In genomic region chr5:27845248-27845647, GRCh38 we compare ENCODE assay signal across 25 cellular contexts.
"Had no signal": no experiment of that assay in that cellular context is flagged by ENCODE, and none has a peak within 500 bp of the region (broad histone marks: within the 10 kb centered on the region; RNA-seq: fewer than 3 reads in every experiment).

No MANE protein-coding gene starts in this region.

- H3K27me3 ChIP-seq: body of pancreas, cardiac muscle cell, esophagus squamous epithelium, heart right ventricle, left lung, neural progenitor cell, ovary, right atrium auricular region, suprapubic skin, tibial nerve, uterus had no signal

- H3K27ac ChIP-seq: body of pancreas, cardiac muscle cell, esophagus squamous epithelium, heart right ventricle, left lung, neural progenitor cell, ovary, prostate gland, right atrium auricular region, suprapubic skin, tibial nerve, uterus had no signal

- H3K4me3 ChIP-seq: body of pancreas, cardiac muscle cell, esophagus squamous epithelium, heart right ventricle, left lung, lung, neural progenitor cell, ovary, prostate gland, right atrium auricular region, suprapubic skin, tibial nerve, uterus had no signal

- H3K9me3 ChIP-seq: body of pancreas, ovary, prostate gland, right atrium auricular region, suprapubic skin, uterus had no signal

- DNase-seq: activated CD4-positive, alpha-beta T cell treated with anti-CD3 and anti-CD28 coated beads for 4 hours; activated CD4-positive, alpha-beta T cell treated with anti-CD3 and anti-CD28 coated beads, Interleukin-2, amount 50 U/mL, for 48 hours; activated CD4-positive, CD25-positive, alpha-beta regulatory T cell; activated CD8-positive, alpha-beta memory T cell treated with anti-CD3 and anti-CD28 coated beads, Interleukin-2, amount 50 U/mL, for 48 hours; activated naive CD4-positive, alpha-beta T cell treated with Interleukin-2 at 50 U/mL for 16 hours; activated naive CD8-positive, alpha-beta T cell treated with anti-CD3 and anti-CD28 coated beads for 36 hours; activated T-cell treated with anti-CD3 and anti-CD28 coated beads, Interleukin-2, amount 50 U/mL, for 4 hours; body of pancreas; cortex of kidney; endodermal cell; esophagus squamous epithelium; heart right ventricle; left lung; naive thymus-derived CD8-positive, alpha-beta T cell; ovary; stimulated activated CD4-positive, alpha-beta T cell treated with anti-CD3 and anti-CD28 coated beads, Interleukin-12 subunit alpha, Interleukin-12 subunit beta, amount 100 ng/mL, for 4 hours; stimulated activated CD4-positive, alpha-beta T cell treated with anti-CD3 and anti-CD28 coated beads, Interleukin-4, amount 100 ng/mL, for 4 hours; uterus had no signal

- H3K36me3 ChIP-seq: cardiac muscle cell, esophagus squamous epithelium, heart right ventricle, left lung, neural progenitor cell, ovary, prostate gland, right atrium auricular region, suprapubic skin, tibial nerve, uterus had no signal

- ATAC-seq: activated T-cell treated with anti-CD3 and anti-CD28 coated beads, Interleukin-2, amount 50 U/mL, for 4 hours; body of pancreas; heart right ventricle; left lung; naive thymus-derived CD8-positive, alpha-beta T cell had no signal

- H3K4me1 ChIP-seq: body of pancreas, esophagus squamous epithelium, heart right ventricle, left lung, neural progenitor cell, prostate gland, right atrium auricular region, suprapubic skin, tibial nerve, uterus had no signal
